Comparison of ENCODE assay signal across 8 cellular contexts in genomic region chr19:38718747-38719543, GRCh38. TPM values are rescaled to one million over a fixed set of nuclear protein-coding genes. Genes with fewer than 3 reads are reported as not detected.
A peak's percentile ranks its signal among the peaks of the same experiment; 100 is the strongest.
DNase-seq lines count a peak whose midpoint lies in the region; ATAC-seq and TF ChIP-seq lines count a peak whose summit lies in the region.

No MANE protein-coding gene starts in this region.

- BruUV-seq in Calu3 (replicated peaks; lab: Mats Ljungman, UMichigan): no TSS peak

- H3K27ac Mint-ChIP-seq in Calu3 (ENCODE audit: unreplicated experiment) (peak overlapping the region; percentile 80), glutamatergic neuron (ENCODE audit: unreplicated experiment) (peak overlapping the region; percentile 62)

- DNase-seq in Calu3: peak; percentile 77
- DNase-seq in glutamatergic neuron: no peak
- DNase-seq in posterior cingulate gyrus: peak in 9 of 10 donors; percentile 47 to 96 (median 66)
- DNase-seq in RPMI8226: no peak
- DNase-seq in HuH-7.5 (ENCODE audit: low spot score): no peak
- no peak for DNase-seq in activated gamma-delta T cell treated with Interleukin-2 at 50 U/mL for 16 hours

- CTCF ChIA-PET in Calu3 (lab: Charles Lee): interaction anchor here (0.6 to 1.4 kb wide), 5 partner anchors 9 to 306 kb away, joined by 3 to 4 read pairs (median 3); no protein-coding TSS in a partner anchor

- H3K9me3 Mint-ChIP-seq in Calu3 (ENCODE audit: low read depth, unreplicated experiment) (no peaks in the 10 kb centered on the region), glutamatergic neuron (ENCODE audit: unreplicated experiment) (peaks cover 3% of the 10 kb centered on the region)

- ATAC-seq in HG03135 (IDR thresholded peaks at IDR 0.05; ENCODE audit: unreplicated experiment): no peak

- peak overlapping the region; percentile 40 for H3K4me3 Mint-ChIP-seq in Calu3 (ENCODE audit: low read depth, unreplicated experiment)
- H3K4me3 Mint-ChIP-seq in glutamatergic neuron (ENCODE audit: unreplicated experiment): no peak overlapping the region

- peaks cover 100% of the 10 kb centered on the region for H3K36me3 Mint-ChIP-seq in Calu3 (ENCODE audit: insufficient read depth, unreplicated experiment)
- no peaks in the 10 kb centered on the region for H3K36me3 Mint-ChIP-seq in glutamatergic neuron (ENCODE audit: unreplicated experiment)

- no peak overlapping the region for H3K4me3 ChIP-seq in WI38 (ENCODE audit: low read depth, low read length)

- TF ChIP-seq CTCF in Calu3 (IDR thresholded peaks at IDR 0.05; ENCODE audit: unreplicated experiment) (peak; percentile 16), WI38 (IDR thresholded peaks at IDR 0.05; ENCODE audit: low read depth, low read length) (0 out of 2 replicates have a peak, but pooled peaks have one; percentile 6), glutamatergic neuron (IDR thresholded peaks at IDR 0.05; ENCODE audit: partially characterized antibody, unreplicated experiment) (no peak)

- H3K27me3 Mint-ChIP-seq in Calu3 (ENCODE audit: unreplicated experiment) (no peaks in the 10 kb centered on the region), glutamatergic neuron (ENCODE audit: unreplicated experiment) (peaks cover 10% of the 10 kb centered on the region)

- intact Hi-C loops in Calu3 (cut with micrococcal nuclease; ENCODE audit: unreplicated experiment) (no loop called here), posterior cingulate gyrus (cut with DNase I) (loop anchor here (1.0 kb wide), 1 partner anchor 12 kb away; no protein-coding TSS in a partner anchor)

- H3K4me1 Mint-ChIP-seq in Calu3 (ENCODE audit: low read depth, unreplicated experiment) (peaks cover 20% of the 10 kb centered on the region), glutamatergic neuron (ENCODE audit: low read depth, unreplicated experiment) (no peaks in the 10 kb centered on the region)

RNA-seq across cellular contexts. Expression of gene CAPN12, which starts 25.3 kb away (rescaled TPM):
- total RNA-seq in Calu3 (2022) (14.5 and 14.7 TPM in 2 replicates), glutamatergic neuron (ENCODE audit: unreplicated experiment) (4.8 TPM)

RNA-seq across cellular contexts. Expression of gene LGALS7, which starts 54.4 kb away (rescaled TPM):
- total RNA-seq in Calu3 (2022): not detected in 2 replicates
- total RNA-seq in glutamatergic neuron (ENCODE audit: unreplicated experiment): not detected

Comparison
In these comparisons a context has a peak if more than half of its experiments do, and no peak if none do; other contexts are left out.
1. DNase-seq: peak in Calu3 (single experiment) and posterior cingulate gyrus (9 of 10); none in glutamatergic neuron (single experiment), RPMI8226 (single experiment), HuH-7.5 (single experiment) and activated gamma-delta T cell treated with Interleukin-2 at 50 U/mL for 16 hours (single experiment).